17 cellular contexts compared by ENCODE assay signal in genomic region chr3:115862824-115863223, GRCh38.
"Had no signal": no experiment of that assay in that cellular context is flagged by ENCODE, and none has a peak within 500 bp of the region (broad histone marks: within the 10 kb centered on the region; RNA-seq: fewer than 3 reads in every experiment).

No MANE protein-coding gene starts in this region.

- H3K9me3 Mint-ChIP-seq: immature natural killer cell, nephron had no signal

- H3K4me1 ChIP-seq: esophagus squamous epithelium, upper lobe of right lung had no signal

- H3K9me3 ChIP-seq: esophagus squamous epithelium, lower lobe of right lung, ovary, thoracic aorta, upper lobe of right lung had no signal

- ATAC-seq: lower lobe of right lung, upper lobe of right lung had no signal

- H3K27me3 ChIP-seq: ovary, upper lobe of right lung had no signal

- H3K27ac ChIP-seq: coronary artery, esophagus squamous epithelium, lower lobe of right lung, ovary, thoracic aorta, upper lobe of right lung had no signal

- H3K27ac Mint-ChIP-seq: immature natural killer cell had no signal

- H3K4me1 Mint-ChIP-seq: immature natural killer cell had no signal

- H3K4me3 Mint-ChIP-seq: immature natural killer cell, nephron had no signal

- H3K36me3 ChIP-seq: esophagus squamous epithelium, lower lobe of right lung, ovary, thoracic aorta, upper lobe of right lung had no signal

- H3K4me3 ChIP-seq: coronary artery, esophagus squamous epithelium, lower lobe of right lung, ovary, thoracic aorta, upper lobe of right lung had no signal

- FAIRE-seq: astrocyte, endothelial cell of umbilical vein had no signal

- H3K36me3 Mint-ChIP-seq: immature natural killer cell had no signal

- DNase-seq: activated CD4-positive, alpha-beta T cell treated with anti-CD3 and anti-CD28 coated beads for 1 hour; activated CD4-positive, alpha-beta T cell treated with anti-CD3 and anti-CD28 coated beads, Interleukin-2, amount 50 U/mL, for 48 hours; activated naive CD4-positive, alpha-beta T cell treated with anti-CD3 and anti-CD28 coated beads, Interleukin-2, amount 50 U/mL, for 16 hours; activated T-cell treated with anti-CD3 and anti-CD28 coated beads, Interleukin-2, amount 50 U/mL, for 1 hour; central memory CD4-positive, alpha-beta T cell; esophagus squamous epithelium; hypothalamus; immature natural killer cell; lower lobe of right lung; ovary; stimulated activated CD4-positive, alpha-beta T cell treated with anti-CD3 and anti-CD28 coated beads, Interleukin-1b, Interleukin-23, amount 100 ng/mL, for 48 hours; upper lobe of right lung had no signal
